ENCODE assay signal across 1 cellular context in the genomic region with DNA sequence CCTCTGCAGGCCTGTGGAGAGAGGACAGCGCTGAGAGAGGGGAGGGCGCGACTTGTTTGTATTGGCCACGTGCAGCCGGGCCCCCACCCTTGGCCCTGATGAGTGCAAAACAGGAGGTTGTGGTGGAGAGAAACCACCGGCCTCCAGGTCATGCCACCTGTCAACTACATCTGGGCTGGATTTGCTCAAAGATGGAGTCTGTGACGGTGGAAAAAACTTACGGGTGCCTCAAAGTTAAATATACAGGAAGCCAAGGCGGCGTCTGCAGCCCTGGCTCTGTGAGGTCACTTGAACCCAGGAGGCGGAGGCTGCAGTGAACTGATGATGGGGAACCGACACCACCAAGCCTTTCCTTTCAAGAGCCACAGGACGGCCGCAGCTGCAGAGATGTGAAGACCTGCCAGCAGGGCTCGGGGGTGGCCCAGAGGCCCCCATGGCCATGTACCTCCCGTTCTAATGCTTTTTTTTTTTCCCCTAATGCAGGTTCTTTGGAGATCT.
TF ChIP-seq lines count a peak whose summit lies in the region.

No MANE protein-coding gene starts in this region.

TF ChIP-seq in GM12878, 131 proteins besides CTCF, POLR2A, EP300 and RAD21 (continued from another document):
- TF ChIP-seq, protein P1, sequence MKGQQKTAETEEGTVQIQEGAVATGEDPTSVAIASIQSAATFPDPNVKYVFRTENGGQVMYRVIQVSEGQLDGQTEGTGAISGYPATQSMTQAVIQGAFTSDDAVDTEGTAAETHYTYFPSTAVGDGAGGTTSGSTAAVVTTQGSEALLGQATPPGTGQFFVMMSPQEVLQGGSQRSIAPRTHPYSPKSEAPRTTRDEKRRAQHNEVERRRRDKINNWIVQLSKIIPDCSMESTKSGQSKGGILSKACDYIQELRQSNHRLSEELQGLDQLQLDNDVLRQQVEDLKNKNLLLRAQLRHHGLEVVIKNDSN (IDR thresholded peaks at IDR 0.05; ENCODE audit: borderline replicate concordance, extremely low read length, insufficient read depth, low read depth, low read length): peak; percentile 59
- TF ChIP-seq BHLHE40 (IDR thresholded peaks at IDR 0.05; ENCODE audit: borderline replicate concordance in 1 of 2, low read depth in 2 of 2, low read length in 1 of 2) (peak; percentile 59 to 73), NFYA (IDR thresholded peaks at IDR 0.05; ENCODE audit: borderline replicate concordance, low read depth, low read length) (no peak), ZBTB11 (CRISPR knock-in tag; IDR thresholded peaks at IDR 0.05) (no peak), SIX5 (IDR thresholded peaks at IDR 0.05; ENCODE audit: low read depth, low read length, severe bottlenecking) (no peak), SP1 (IDR thresholded peaks at IDR 0.05; ENCODE audit: low read depth, low read length) (no peak), MAX (IDR thresholded peaks at IDR 0.05; ENCODE audit: low read depth, low read length) (no peak), WRNIP1 (IDR thresholded peaks at IDR 0.05; ENCODE audit: borderline replicate concordance, low read depth, low read length) (no peak), SIN3A (IDR thresholded peaks at IDR 0.05; ENCODE audit: low read depth, low read length) (no peak), HSF1 (IDR thresholded peaks at IDR 0.05; ENCODE audit: low read depth, low read length) (no peak), SPI1 (IDR thresholded peaks at IDR 0.05; ENCODE audit: borderline replicate concordance, insufficient read depth, low read depth, low read length) (0 out of 2 replicates have a peak, but pooled peaks have one; percentile 19), TCF12 (IDR thresholded peaks at IDR 0.05; ENCODE audit: low read depth, low read length) (0 out of 2 replicates have a peak, but pooled peaks have one; percentile 48), TAF1 (IDR thresholded peaks at IDR 0.05; ENCODE audit: borderline replicate concordance, low read depth, low read length) (no peak), RUNX3 (IDR thresholded peaks at IDR 0.05; ENCODE audit: low read length) (peak; percentile 82), CREM (IDR thresholded peaks at IDR 0.05; ENCODE audit: low read depth) (0 out of 2 replicates have a peak, but pooled peaks have one; percentile 38), NR2F1 (conservative IDR thresholded peaks at IDR 0.05) (peak; percentile 45; the same call in 1 of the 2 replicates), IKZF2 (IDR thresholded peaks at IDR 0.05) (no peak), GATAD2B (conservative IDR thresholded peaks at IDR 0.05; ENCODE audit: low read depth) (no peak), ZNF274 (IDR thresholded peaks at IDR 0.05; ENCODE audit: insufficient read depth, insufficient read length) (no peak), CHD2 (IDR thresholded peaks at IDR 0.05; ENCODE audit: borderline replicate concordance, low read depth, low read length) (no peak), SRF (IDR thresholded peaks at IDR 0.05; ENCODE audit: low read depth in 2 of 2, low read length in 2 of 2) (no peak), CBX3 (IDR thresholded peaks at IDR 0.05; ENCODE audit: borderline replicate concordance, low read depth) (no peak), TCF3 (IDR thresholded peaks at IDR 0.05; ENCODE audit: borderline replicate concordance, insufficient read depth, low read depth, low read length) (0 out of 2 replicates have a peak, but pooled peaks have one; percentile 32), ZNF384 (IDR thresholded peaks at IDR 0.05; ENCODE audit: borderline replicate concordance, low read depth, low read length) (peak; percentile 37; the same call in 1 of the 2 replicates), EGR1 (IDR thresholded peaks at IDR 0.05; ENCODE audit: borderline replicate concordance in 1 of 2, low read depth in 2 of 2, low read length in 2 of 2) (no peak), ZZZ3 (IDR thresholded peaks at IDR 0.05; ENCODE audit: control insufficient read depth, insufficient read length, low read depth) (no peak), IRF4 (IDR thresholded peaks at IDR 0.05; ENCODE audit: low read depth, low read length) (no peak), CREB1 (IDR thresholded peaks at IDR 0.05; ENCODE audit: low read depth) (0 out of 2 replicates have a peak, but pooled peaks have one; percentile 51)
- TF ChIP-seq, protein P2, sequence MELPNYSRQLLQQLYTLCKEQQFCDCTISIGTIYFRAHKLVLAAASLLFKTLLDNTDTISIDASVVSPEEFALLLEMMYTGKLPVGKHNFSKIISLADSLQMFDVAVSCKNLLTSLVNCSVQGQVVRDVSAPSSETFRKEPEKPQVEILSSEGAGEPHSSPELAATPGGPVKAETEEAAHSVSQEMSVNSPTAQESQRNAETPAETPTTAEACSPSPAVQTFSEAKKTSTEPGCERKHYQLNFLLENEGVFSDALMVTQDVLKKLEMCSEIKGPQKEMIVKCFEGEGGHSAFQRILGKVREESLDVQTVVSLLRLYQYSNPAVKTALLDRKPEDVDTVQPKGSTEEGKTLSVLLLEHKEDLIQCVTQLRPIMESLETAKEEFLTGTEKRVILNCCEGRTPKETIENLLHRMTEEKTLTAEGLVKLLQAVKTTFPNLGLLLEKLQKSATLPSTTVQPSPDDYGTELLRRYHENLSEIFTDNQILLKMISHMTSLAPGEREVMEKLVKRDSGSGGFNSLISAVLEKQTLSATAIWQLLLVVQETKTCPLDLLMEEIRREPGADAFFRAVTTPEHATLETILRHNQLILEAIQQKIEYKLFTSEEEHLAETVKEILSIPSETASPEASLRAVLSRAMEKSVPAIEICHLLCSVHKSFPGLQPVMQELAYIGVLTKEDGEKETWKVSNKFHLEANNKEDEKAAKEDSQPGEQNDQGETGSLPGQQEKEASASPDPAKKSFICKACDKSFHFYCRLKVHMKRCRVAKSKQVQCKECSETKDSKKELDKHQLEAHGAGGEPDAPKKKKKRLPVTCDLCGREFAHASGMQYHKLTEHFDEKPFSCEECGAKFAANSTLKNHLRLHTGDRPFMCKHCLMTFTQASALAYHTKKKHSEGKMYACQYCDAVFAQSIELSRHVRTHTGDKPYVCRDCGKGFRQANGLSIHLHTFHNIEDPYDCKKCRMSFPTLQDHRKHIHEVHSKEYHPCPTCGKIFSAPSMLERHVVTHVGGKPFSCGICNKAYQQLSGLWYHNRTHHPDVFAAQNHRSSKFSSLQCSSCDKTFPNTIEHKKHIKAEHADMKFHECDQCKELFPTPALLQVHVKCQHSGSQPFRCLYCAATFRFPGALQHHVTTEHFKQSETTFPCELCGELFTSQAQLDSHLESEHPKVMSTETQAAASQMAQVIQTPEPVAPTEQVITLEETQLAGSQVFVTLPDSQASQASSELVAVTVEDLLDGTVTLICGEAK (IDR thresholded peaks at IDR 0.05; ENCODE audit: borderline replicate concordance): no peak
- TF ChIP-seq, protein P3, sequence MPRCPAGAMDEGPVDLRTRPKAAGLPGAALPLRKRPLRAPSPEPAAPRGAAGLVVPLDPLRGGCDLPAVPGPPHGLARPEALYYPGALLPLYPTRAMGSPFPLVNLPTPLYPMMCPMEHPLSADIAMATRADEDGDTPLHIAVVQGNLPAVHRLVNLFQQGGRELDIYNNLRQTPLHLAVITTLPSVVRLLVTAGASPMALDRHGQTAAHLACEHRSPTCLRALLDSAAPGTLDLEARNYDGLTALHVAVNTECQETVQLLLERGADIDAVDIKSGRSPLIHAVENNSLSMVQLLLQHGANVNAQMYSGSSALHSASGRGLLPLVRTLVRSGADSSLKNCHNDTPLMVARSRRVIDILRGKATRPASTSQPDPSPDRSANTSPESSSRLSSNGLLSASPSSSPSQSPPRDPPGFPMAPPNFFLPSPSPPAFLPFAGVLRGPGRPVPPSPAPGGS (IDR thresholded peaks at IDR 0.05; ENCODE audit: borderline replicate concordance, insufficient read depth, low read depth, low read length, poor library complexity, severe bottlenecking): no peak
